In the genomic region with DNA sequence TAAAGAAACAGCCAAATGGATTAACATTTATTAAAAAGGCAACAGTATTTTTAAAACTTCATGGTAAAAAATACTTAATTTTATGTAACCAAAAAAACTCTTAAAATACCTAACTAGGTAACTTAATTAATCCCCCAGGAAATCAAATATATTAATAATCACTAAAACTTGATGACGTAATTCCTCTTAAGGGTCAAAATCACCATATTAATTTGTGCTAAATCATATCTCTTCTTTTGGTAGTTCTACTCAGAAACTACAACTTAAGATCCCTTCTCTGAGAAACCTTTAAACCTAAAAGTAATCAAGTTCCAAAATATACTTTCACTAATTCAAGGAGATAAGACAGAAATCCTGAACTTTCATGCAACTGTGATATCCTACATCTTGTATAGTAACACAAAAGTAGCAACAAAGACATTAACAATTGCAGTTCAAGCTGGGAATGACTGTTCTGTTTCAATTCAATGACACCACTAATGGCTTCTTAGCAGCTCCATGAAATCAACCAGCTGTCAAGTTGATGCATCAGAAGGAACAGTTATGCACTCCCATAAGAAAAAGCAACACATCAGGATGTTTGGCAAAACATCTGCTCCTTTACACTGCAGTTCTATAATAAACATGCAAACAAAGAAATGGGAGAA, we compare ENCODE assay signal across 7 cellular contexts. TPM values are rescaled to one million over a fixed set of nuclear protein-coding genes. Genes with fewer than 3 reads are reported as not detected.
DNase-seq lines count a peak whose midpoint lies in the region; ATAC-seq and TF ChIP-seq lines count a peak whose summit lies in the region.

No MANE protein-coding gene starts in this region.

- H4K20me1 ChIP-seq in KMS-11 (ENCODE audit: insufficient read depth) = no peaks in the 10 kb centered on the region

- TF ChIP-seq CTCF in KMS-11 (conservative IDR thresholded peaks at IDR 0.05; ENCODE audit: low read depth, low read length) (no peak), fibroblast of the aortic adventitia (IDR thresholded peaks at IDR 0.05; ENCODE audit: insufficient read depth, low read length) (no peak)

- H3K27ac ChIP-seq in KMS-11 (peak overlapping the region; percentile 86; the same call in 1 of the 2 replicates), subcutaneous abdominal adipose tissue (ENCODE audit: low read depth, low read length) (peak overlapping the region; percentile 98)

- no peak overlapping the region for H3K4me3 ChIP-seq in KMS-11 (IDR thresholded peaks at IDR 0.05; ENCODE audit: insufficient read depth, low read depth, low read length)
- H3K4me3 ChIP-seq in fibroblast of the aortic adventitia (ENCODE audit: low read depth, low read length) = no peak overlapping the region
- peak overlapping the region in 4 of 5 donors; percentile 0 to 41 (median 24) for H3K4me3 ChIP-seq in subcutaneous abdominal adipose tissue (ENCODE audit: low read depth in 1 of 5, low read length in 5 of 5)

- H3K27me3 ChIP-seq in KMS-11 (ENCODE audit: insufficient read depth, low read depth) = no peaks in the 10 kb centered on the region
- no peaks in the 10 kb centered on the region for H3K27me3 ChIP-seq in subcutaneous abdominal adipose tissue (ENCODE audit: control insufficient read depth in 5 of 5, insufficient read depth in 4 of 5, low read length in 5 of 5)

- H2AFZ ChIP-seq in KMS-11 (ENCODE audit: low read depth) = no peak overlapping the region

- no peaks in the 10 kb centered on the region for H3K36me3 ChIP-seq in KMS-11 (ENCODE audit: insufficient read depth)
- no peaks in the 10 kb centered on the region for H3K36me3 ChIP-seq in subcutaneous abdominal adipose tissue (ENCODE audit: control insufficient read depth in 5 of 5, insufficient read depth in 5 of 5, low read length in 5 of 5)

- DNase-seq in OCI-M1 (lab: John Stamatoyannopoulos, UW) = peak; percentile 55
- peak; percentile 33 for DNase-seq in fibroblast of the aortic adventitia (ENCODE audit: low read depth)
- DNase-seq in middle frontal gyrus (ENCODE audit: extremely low spot score, low spot score) = no peak

- no peak for ATAC-seq in HG03521 (IDR thresholded peaks at IDR 0.05; ENCODE audit: unreplicated experiment)
- ATAC-seq in HG03097 (IDR thresholded peaks at IDR 0.05; ENCODE audit: low FRiP score, unreplicated experiment) = no peak

- H3K79me2 ChIP-seq in KMS-11 (ENCODE audit: insufficient read depth, low read depth) = peaks cover 38% of the 10 kb centered on the region; the same call in 1 of the 2 replicates

- peak overlapping the region; percentile 73 for H3K4me2 ChIP-seq in KMS-11

- no peaks in the 10 kb centered on the region for H3K9me3 ChIP-seq in subcutaneous abdominal adipose tissue (ENCODE audit: control insufficient read depth in 5 of 5, low read length in 5 of 5)

- H3K9ac ChIP-seq in KMS-11 = peak overlapping the region; percentile 87; the same call in 1 of the 2 replicates
- H3K9ac ChIP-seq in subcutaneous abdominal adipose tissue (ENCODE audit: low read length in 5 of 5) = peak overlapping the region in 2 of 5 donors; percentile 48 to 96

- H3K4me1 ChIP-seq in KMS-11 (ENCODE audit: low read depth, poor library complexity, severe bottlenecking) (peaks cover 45% of the 10 kb centered on the region), subcutaneous abdominal adipose tissue (ENCODE audit: control insufficient read depth in 5 of 5, insufficient read depth in 5 of 5, low read length in 5 of 5) (peaks cover 0 to 35% (median 31%) of the 10 kb centered on the region in 5 donors)

RNA-seq across cellular contexts. Expression of a gene that starts 4.0 kb away (rescaled TPM):
- total RNA-seq in fibroblast of the aortic adventitia (ENCODE audit: low replicate concordance) = 72.3 and 115 TPM in 2 replicates

Comparison
In these comparisons a context has a peak if more than half of its experiments do, and no peak if none do; other contexts are left out.
1. H3K4me3 ChIP-seq: peak in subcutaneous abdominal adipose tissue (4 of 5); none in KMS-11 (single experiment) and fibroblast of the aortic adventitia (single experiment).